Comparison of ENCODE assay signal across 7 cellular contexts in genomic region chr1:8448505-8448904, GRCh38.
DNase-seq lines count a peak whose midpoint lies in the region; ATAC-seq and TF ChIP-seq lines count a peak whose summit lies in the region.
"Not testable (repeated sequence)": the region's sequence is repeated elsewhere in the genome, so short reads cannot be mapped to it uniquely, and the experiment has no call there.

No MANE protein-coding gene starts in this region.

- H3K4me3 Mint-ChIP-seq in CD8-positive, alpha-beta memory T cell: not testable (repeated sequence)
- peak overlapping the region; percentile 47 for H3K4me3 Mint-ChIP-seq in activated T-cell treated with anti-CD3 and anti-CD28 coated beads, Interleukin-2, amount 50 U/mL, for 4 hours

- H3K9me3 Mint-ChIP-seq in CD8-positive, alpha-beta memory T cell; activated T-cell treated with anti-CD3 and anti-CD28 coated beads, Interleukin-2, amount 50 U/mL, for 4 hours: not testable (repeated sequence)

- intact Hi-C loops in sigmoid colon (cut with DNase I): not testable (repeated sequence)

- peak overlapping the region in 1 of 8 donors; percentile 45 for H3K27ac Mint-ChIP-seq in CD8-positive, alpha-beta memory T cell

- H3K36me3 ChIP-seq in CD8-positive, alpha-beta memory T cell (ENCODE audit: insufficient read depth, low read length); cardiac muscle cell; muscle layer of duodenum (ENCODE audit: control insufficient read depth in 1 of 2, insufficient read depth in 2 of 2, low read length in 2 of 2); sigmoid colon; subcutaneous abdominal adipose tissue (ENCODE audit: control insufficient read depth in 5 of 5, insufficient read depth in 5 of 5, low read length in 5 of 5): not testable (repeated sequence)

- CTCF ChIA-PET in CD8-positive, alpha-beta memory T cell (lab: Charles Lee): not testable (repeated sequence)

- not testable (repeated sequence) for H3K27me3 ChIP-seq in CD8-positive, alpha-beta memory T cell (ENCODE audit: insufficient read depth, low read length, poor library complexity, severe bottlenecking); cardiac muscle cell; muscle layer of duodenum (ENCODE audit: low read depth, low read length); sigmoid colon; subcutaneous abdominal adipose tissue (ENCODE audit: control insufficient read depth in 5 of 5, insufficient read depth in 4 of 5, low read length in 5 of 5)

- H3K27me3 Mint-ChIP-seq in CD8-positive, alpha-beta memory T cell; activated T-cell treated with anti-CD3 and anti-CD28 coated beads, Interleukin-2, amount 50 U/mL, for 4 hours (ENCODE audit: low read depth): not testable (repeated sequence)

- not testable (repeated sequence) for DNase-seq in CD8-positive, alpha-beta memory T cell; activated T-cell treated with anti-CD3 and anti-CD28 coated beads, Interleukin-2, amount 50 U/mL, for 4 hours; epithelial cell of prostate (ENCODE audit: low read depth, low spot score); cardiac muscle cell (ENCODE audit: low read depth in 1 of 2, low spot score in 1 of 2); sigmoid colon

- H3K9me3 ChIP-seq in CD8-positive, alpha-beta memory T cell (ENCODE audit: low read length); cardiac muscle cell (ENCODE audit: low read depth); muscle layer of duodenum (ENCODE audit: control insufficient read depth in 1 of 2, low read length in 2 of 2); sigmoid colon; subcutaneous abdominal adipose tissue (ENCODE audit: control insufficient read depth in 5 of 5, low read length in 5 of 5): not testable (repeated sequence)

- not testable (repeated sequence) for TF ChIP-seq POLR2A in sigmoid colon (IDR thresholded peaks at IDR 0.05)

- peaks cover 6 to 13% (median 11%) of the 10 kb centered on the region in 3 donors for H3K36me3 Mint-ChIP-seq in CD8-positive, alpha-beta memory T cell
- not testable (repeated sequence) for H3K36me3 Mint-ChIP-seq in activated T-cell treated with anti-CD3 and anti-CD28 coated beads, Interleukin-2, amount 50 U/mL, for 4 hours (ENCODE audit: insufficient read depth)

- POLR2A ChIA-PET in CD8-positive, alpha-beta memory T cell (lab: Charles Lee): not testable (repeated sequence)

- not testable (repeated sequence) for TF ChIP-seq CTCF in cardiac muscle cell (IDR thresholded peaks at IDR 0.05; ENCODE audit: low read depth, low read length); sigmoid colon (IDR thresholded peaks at IDR 0.05)

- ATAC-seq in activated T-cell treated with anti-CD3 and anti-CD28 coated beads, Interleukin-2, amount 50 U/mL, for 4 hours: not testable (repeated sequence)

- not testable (repeated sequence) for TF ChIP-seq EP300 in sigmoid colon (IDR thresholded peaks at IDR 0.05)

- peak overlapping the region; percentile 25 for H3K4me3 ChIP-seq in CD8-positive, alpha-beta memory T cell (ENCODE audit: low read length)
- not testable (repeated sequence) for H3K4me3 ChIP-seq in cardiac muscle cell; subcutaneous abdominal adipose tissue (ENCODE audit: low read depth in 1 of 5, low read length in 5 of 5)
- H3K4me3 ChIP-seq in muscle layer of duodenum (ENCODE audit: low read depth in 1 of 2, low read length in 2 of 2) (peak overlapping the region in 1 of 2 donors; percentile 34), sigmoid colon (peak overlapping the region in 1 of 4 donors; percentile 35)

- H3K27ac ChIP-seq in CD8-positive, alpha-beta memory T cell (ENCODE audit: low read depth, low read length): not testable (repeated sequence)
- peak overlapping the region; percentile 64 for H3K27ac ChIP-seq in epithelial cell of prostate
- peak overlapping the region; percentile 92 for H3K27ac ChIP-seq in cardiac muscle cell
- peak overlapping the region; percentile 60 for H3K27ac ChIP-seq in muscle layer of duodenum (ENCODE audit: low read length)
- peak overlapping the region; percentile 64 to 84 (median 79) for H3K27ac ChIP-seq in sigmoid colon
- H3K27ac ChIP-seq in subcutaneous abdominal adipose tissue (ENCODE audit: low read depth, low read length): peak overlapping the region; percentile 48

- peaks cover 16% of the 10 kb centered on the region for H3K4me1 ChIP-seq in CD8-positive, alpha-beta memory T cell (ENCODE audit: insufficient read depth, low read length)
- peaks cover 20% of the 10 kb centered on the region for H3K4me1 ChIP-seq in cardiac muscle cell (ENCODE audit: low read depth)
- H3K4me1 ChIP-seq in muscle layer of duodenum (ENCODE audit: control insufficient read depth in 1 of 2, insufficient read depth in 2 of 2, low read length in 2 of 2): not testable (repeated sequence)
- peaks cover 0 to 34% (median 24%) of the 10 kb centered on the region in 4 donors for H3K4me1 ChIP-seq in sigmoid colon
- peaks cover 4 to 20% (median 13%) of the 10 kb centered on the region in 5 donors for H3K4me1 ChIP-seq in subcutaneous abdominal adipose tissue (ENCODE audit: control insufficient read depth in 5 of 5, insufficient read depth in 5 of 5, low read length in 5 of 5)

- H3K4me1 Mint-ChIP-seq in CD8-positive, alpha-beta memory T cell: peaks cover 11 to 12% (median 12%) of the 10 kb centered on the region in 3 donors
- not testable (repeated sequence) for H3K4me1 Mint-ChIP-seq in activated T-cell treated with anti-CD3 and anti-CD28 coated beads, Interleukin-2, amount 50 U/mL, for 4 hours (ENCODE audit: low read depth)

- WGBS in sigmoid colon, 2 donors: 88 to 89% methylated on average over 11 of the region's 11 CpGs

- H3K9ac ChIP-seq in subcutaneous abdominal adipose tissue (ENCODE audit: low read length in 5 of 5): not testable (repeated sequence)
